27 cellular contexts compared by ENCODE assay signal in the genomic region with DNA sequence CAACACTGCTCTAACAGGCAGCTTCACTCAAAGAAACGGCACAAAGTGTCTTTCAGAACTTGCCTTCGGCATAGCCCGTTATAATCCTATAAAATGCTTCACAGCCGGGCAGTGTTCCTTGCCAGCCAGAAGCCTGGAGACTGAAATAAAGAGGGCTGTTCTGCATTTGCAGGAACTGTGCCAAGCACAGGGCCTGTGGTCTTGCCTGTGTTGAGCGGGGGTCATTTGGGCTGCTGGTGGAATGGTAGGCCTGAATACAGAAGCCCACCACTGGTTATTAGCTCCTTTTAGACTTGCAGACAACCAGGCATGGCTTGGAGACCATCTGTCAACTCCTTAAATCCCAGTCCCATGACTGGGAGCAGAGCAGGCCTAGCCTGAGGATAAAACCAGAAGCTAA. TPM values are rescaled to one million over a fixed set of nuclear protein-coding genes. Genes with fewer than 3 reads are reported as not detected.
DNase-seq lines count a peak whose midpoint lies in the region; ATAC-seq and TF ChIP-seq lines count a peak whose summit lies in the region.
"Had no signal": no experiment of that assay in that cellular context is flagged by ENCODE, and none has a peak within 500 bp of the region (broad histone marks: within the 10 kb centered on the region; RNA-seq: fewer than 3 reads in every experiment).

No MANE protein-coding gene starts in this region.

- 83 to 86% methylated on average over 5 of the region's 5 CpGs for WGBS in sigmoid colon, 2 donors
- 77% methylated on average over 5 of the region's 5 CpGs; no CpG with 5 or more reads in 1 of the 2 donors for WGBS in transverse colon (ENCODE audit: low coverage in 1 of 2), 2 donors

- H3K4me3 Mint-ChIP-seq in glutamatergic neuron (ENCODE audit: unreplicated experiment), result no peak overlapping the region
- H3K4me3 Mint-ChIP-seq: activated CD4-positive, alpha-beta memory T cell treated with anti-CD3 and anti-CD28 coated beads for 36 hours; activated naive CD8-positive, alpha-beta T cell treated with anti-CD3 and anti-CD28 coated beads, Interleukin-2, amount 10 ng/mL, durations not matched to agents 7 days and 5 days; immature natural killer cell; naive thymus-derived CD8-positive, alpha-beta T cell had no signal

- H3K4me1 Mint-ChIP-seq in glutamatergic neuron (ENCODE audit: low read depth, unreplicated experiment), result peaks cover 3% of the 10 kb centered on the region

- H3K9me3 ChIP-seq in BE2C, result no peaks in the 10 kb centered on the region
- H3K9me3 ChIP-seq in sigmoid colon, result no peaks in the 10 kb centered on the region
- no peaks in the 10 kb centered on the region for H3K9me3 ChIP-seq in transverse colon
- H3K9me3 ChIP-seq: body of pancreas, left lung, stomach, upper lobe of left lung had no signal

- no peak overlapping the region for H3K27ac Mint-ChIP-seq in glutamatergic neuron (ENCODE audit: unreplicated experiment)
- H3K27ac Mint-ChIP-seq: activated CD4-positive, alpha-beta memory T cell treated with anti-CD3 and anti-CD28 coated beads for 36 hours; activated naive CD8-positive, alpha-beta T cell treated with anti-CD3 and anti-CD28 coated beads, Interleukin-2, amount 10 ng/mL, durations not matched to agents 7 days and 5 days; immature natural killer cell had no signal

- peak overlapping the region in 3 of 4 donors; percentile 58 to 70 (median 63) for H3K27ac ChIP-seq in sigmoid colon
- peak overlapping the region in 2 of 4 donors; percentile 33 to 36 for H3K27ac ChIP-seq in transverse colon
- H3K27ac ChIP-seq: body of pancreas, C4-2B, left lung, upper lobe of left lung had no signal

- H3K36me3 Mint-ChIP-seq in glutamatergic neuron (ENCODE audit: unreplicated experiment), result no peaks in the 10 kb centered on the region
- H3K36me3 Mint-ChIP-seq: activated CD4-positive, alpha-beta memory T cell treated with anti-CD3 and anti-CD28 coated beads for 36 hours had no signal

- no peak for ATAC-seq in activated CD4-positive, CD25-positive, alpha-beta regulatory T cell treated with anti-CD3 and anti-CD28 coated beads, Interleukin-2, amount 50 U/mL, for 24 hours
- ATAC-seq: body of pancreas; left lung; naive thymus-derived CD8-positive, alpha-beta T cell; PC-3; right cardiac atrium had no signal

- H3K27me3 Mint-ChIP-seq in glutamatergic neuron (ENCODE audit: unreplicated experiment), result peaks cover under 1% of the 10 kb centered on the region
- H3K27me3 Mint-ChIP-seq: activated CD4-positive, alpha-beta memory T cell treated with anti-CD3 and anti-CD28 coated beads for 36 hours; activated naive CD8-positive, alpha-beta T cell treated with anti-CD3 and anti-CD28 coated beads, Interleukin-2, amount 10 ng/mL, durations not matched to agents 7 days and 5 days; naive thymus-derived CD8-positive, alpha-beta T cell had no signal

- in situ Hi-C loops in transverse colon (cut with MboI; ENCODE audit: low pct_ligation_motif_present in 1 of 4, low pct_unique_long_range_greater_than_20kb in 1 of 4, low sequenced_read_pairs in 3 of 4), result loop anchor here in 2 of 4 donors (10.0 to 25.0 kb wide), 2 partner anchors 178 to 181 kb away; no protein-coding TSS in a partner anchor

- TF ChIP-seq CTCF in BE2C (IDR thresholded peaks at IDR 0.05; ENCODE audit: low read depth, low read length), result no peak
- no peak for TF ChIP-seq CTCF in sigmoid colon (IDR thresholded peaks at IDR 0.05)
- TF ChIP-seq CTCF in transverse colon (IDR thresholded peaks at IDR 0.05), result no peak
- no peak for TF ChIP-seq CTCF in glutamatergic neuron (IDR thresholded peaks at IDR 0.05; ENCODE audit: partially characterized antibody, unreplicated experiment)

- H3K27me3 ChIP-seq in BE2C (no peaks in the 10 kb centered on the region), sigmoid colon (no peaks in the 10 kb centered on the region), transverse colon (no peaks in the 10 kb centered on the region)
- H3K27me3 ChIP-seq: body of pancreas, left lung, stomach, upper lobe of left lung had no signal

- no peaks in the 10 kb centered on the region for H3K9me3 Mint-ChIP-seq in glutamatergic neuron (ENCODE audit: unreplicated experiment)
- H3K9me3 Mint-ChIP-seq: activated CD4-positive, alpha-beta memory T cell treated with anti-CD3 and anti-CD28 coated beads for 36 hours; activated naive CD8-positive, alpha-beta T cell treated with anti-CD3 and anti-CD28 coated beads, Interleukin-2, amount 10 ng/mL, durations not matched to agents 7 days and 5 days; immature natural killer cell; naive thymus-derived CD8-positive, alpha-beta T cell had no signal

- H3K4me1 ChIP-seq in BE2C, result no peaks in the 10 kb centered on the region; the same call in 1 of the 2 replicates
- H3K4me1 ChIP-seq in sigmoid colon, result peaks cover 0 to 38% (median 30%) of the 10 kb centered on the region in 4 donors
- peaks cover 0 to 9% (median 8%) of the 10 kb centered on the region in 4 donors for H3K4me1 ChIP-seq in transverse colon

- DNase-seq in BE2C, result peak; percentile 47
- DNase-seq in amygdala (lab: John Stamatoyannopoulos, UW), result peak in 44 of 56 donors; percentile 6 to 70 (median 34)
- peak; percentile 62 for DNase-seq in inferior parietal cortex (ENCODE audit: extremely low spot score)
- DNase-seq in sigmoid colon, result peak; percentile 70
- DNase-seq in transverse colon, result no peak
- no peak for DNase-seq in HuH-7.5 (ENCODE audit: low spot score)
- DNase-seq in glutamatergic neuron, result no peak
- DNase-seq: activated CD4-positive, alpha-beta memory T cell treated with anti-CD3 and anti-CD28 coated beads for 36 hours; activated CD4-positive, CD25-positive, alpha-beta regulatory T cell; activated naive CD8-positive, alpha-beta T cell treated with anti-CD3 and anti-CD28 coated beads, Interleukin-2, amount 10 ng/mL, durations not matched to agents 7 days and 5 days; body of pancreas; Calu3; effector CD8-positive, alpha-beta T cell; erythroblast; immature natural killer cell; left lung; naive thymus-derived CD8-positive, alpha-beta T cell; NCI-H1105; NCI-H2029 treated with DMSO at 0.1 percent for 48 hours; NCI-H345; PC-3; right cardiac atrium; SHP77; stomach; upper lobe of left lung had no signal

- TF ChIP-seq EP300 in sigmoid colon (IDR thresholded peaks at IDR 0.05) (no peak), transverse colon (IDR thresholded peaks at IDR 0.05; ENCODE audit: low read depth) (no peak)

- intact Hi-C loops in sigmoid colon (cut with DNase I) (loop anchor here (5.0 kb wide), 1 partner anchor 261 kb away; no protein-coding TSS in a partner anchor), transverse colon (cut with DNase I; ENCODE audit: low total_unique reads) (no loop called here)

- H3K4me3 ChIP-seq in BE2C (ENCODE audit: low read depth, low read length) (no peak overlapping the region), sigmoid colon (no peak overlapping the region), transverse colon (no peak overlapping the region)
- H3K4me3 ChIP-seq: body of pancreas, left lung, stomach, upper lobe of left lung had no signal

- H3K36me3 ChIP-seq in BE2C (no peaks in the 10 kb centered on the region), sigmoid colon (no peaks in the 10 kb centered on the region), transverse colon (no peaks in the 10 kb centered on the region)
- H3K36me3 ChIP-seq: left lung, stomach, upper lobe of left lung had no signal

- TF ChIP-seq POLR2A in sigmoid colon (IDR thresholded peaks at IDR 0.05), result no peak
- TF ChIP-seq POLR2A in transverse colon (IDR thresholded peaks at IDR 0.05), result no peak

RNA-seq across cellular contexts. Expression of a gene that starts 4.7 kb away (rescaled TPM):
- 4.6 TPM for polyA plus RNA-seq in BE2C (2012; ENCODE audit: insufficient read depth, insufficient read length, low read depth)
- total RNA-seq in sigmoid colon, result 10 to 100 TPM; 20.3 to 34.2 (median 24.5) TPM
- 10 to 100 TPM in 1 of 3 donors, 1 to 10 TPM in 2; 5.3 to 17.9 (median 7.8) TPM for polyA plus RNA-seq in sigmoid colon
- 10 to 100 TPM in 1 of 4 donors, 1 to 10 TPM in 3; 2.6 to 13.2 (median 5.6) TPM for total RNA-seq in transverse colon
- 10.8 TPM for total RNA-seq in glutamatergic neuron (ENCODE audit: unreplicated experiment)

Comparison
In these comparisons a context has a peak if more than half of its experiments do, and no peak if none do; other contexts are left out.
1. DNase-seq: peak in BE2C (single experiment), amygdala (44 of 56), inferior parietal cortex (single experiment) and sigmoid colon (single experiment); none in transverse colon (single experiment), HuH-7.5 (single experiment) and glutamatergic neuron (single experiment).